Comparison of ENCODE assay signal across 8 cellular contexts in the genomic region with DNA sequence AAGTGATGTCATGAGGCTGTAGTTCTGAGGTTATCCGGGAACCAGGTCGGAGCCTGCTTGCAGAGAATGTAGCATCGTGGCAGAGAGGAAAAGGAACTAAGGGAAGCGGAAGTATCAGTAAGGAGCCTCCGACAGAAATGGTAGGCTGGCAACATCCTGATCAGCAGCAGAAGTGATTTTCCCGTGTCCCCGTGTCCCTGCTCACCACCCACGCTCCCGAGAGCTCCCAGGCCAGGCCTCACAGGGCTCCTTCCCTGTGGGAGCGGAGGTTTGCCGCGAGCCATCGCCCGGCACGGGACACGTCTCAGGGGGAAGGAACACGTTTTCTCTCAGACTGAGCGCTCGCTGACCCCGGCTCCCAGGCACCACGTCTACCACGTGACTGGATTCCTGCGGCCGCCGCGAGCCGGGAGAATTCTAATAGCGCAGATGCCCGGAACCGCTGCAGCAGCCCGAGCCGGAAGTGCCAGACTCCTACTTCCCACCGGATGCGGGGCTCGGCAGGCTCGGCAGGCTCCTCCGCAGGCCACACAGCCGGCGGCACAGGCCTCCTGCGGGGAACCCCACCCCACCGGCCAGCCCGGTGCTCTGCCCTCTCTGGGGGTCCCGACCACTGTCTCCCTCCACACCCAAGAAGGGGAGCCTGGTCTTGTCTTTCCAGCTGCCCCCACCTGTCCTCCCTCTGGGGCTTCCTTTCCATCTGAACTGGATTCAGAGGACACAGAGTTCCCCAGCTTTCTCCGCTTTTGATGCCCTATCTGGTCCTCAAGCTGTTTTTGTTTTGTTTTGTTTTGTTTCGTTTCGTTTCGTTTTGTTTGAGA.
A peak's percentile ranks its signal among the peaks of the same experiment; 100 is the strongest.
DNase-seq lines count a peak whose midpoint lies in the region; ATAC-seq lines count a peak whose summit lies in the region.

No MANE protein-coding gene starts in this region.

- H3K4me3 ChIP-seq in duodenal mucosa (ENCODE audit: low read depth in 1 of 2, low read length in 2 of 2): peak overlapping the region; percentile 79 to 91

- H3K36me3 ChIP-seq in ES-I3 (ENCODE audit: insufficient read depth, low read length): no peaks in the 10 kb centered on the region
- H3K36me3 ChIP-seq in duodenal mucosa (ENCODE audit: control insufficient read depth in 1 of 2, insufficient read depth in 2 of 2, low read length in 2 of 2): no peaks in the 10 kb centered on the region

- peak; percentile 8 to 42 for DNase-seq in activated CD4-positive, alpha-beta T cell treated with anti-CD3 and anti-CD28 coated beads for 4 hours
- DNase-seq in medulla oblongata (ENCODE audit: extremely low spot score): peak; percentile 76
- DNase-seq in stimulated activated CD8-positive, alpha-beta memory T cell treated with anti-CD3 and anti-CD28 coated beads, Interleukin-12 subunit alpha, Interleukin-12 subunit beta, amount 100 ng/mL, for 4 hours (ENCODE audit: low read depth): peak; percentile 11
- no peak for DNase-seq in NCI-H510A (lab: John Stamatoyannopoulos, UW)

- H3K9ac ChIP-seq in ES-I3 (ENCODE audit: low read depth, low read length) (peak overlapping the region; percentile 64), duodenal mucosa (ENCODE audit: low read depth in 1 of 2, low read length in 2 of 2) (peak overlapping the region; percentile 71 to 82)

- no peaks in the 10 kb centered on the region for H3K27me3 ChIP-seq in duodenal mucosa (ENCODE audit: control insufficient read depth in 1 of 2, insufficient read depth in 2 of 2, low read length in 2 of 2)

- no peaks in the 10 kb centered on the region for H3K4me1 ChIP-seq in ES-I3 (ENCODE audit: insufficient read depth, low read length)
- peaks cover 21 to 30% of the 10 kb centered on the region in 2 donors for H3K4me1 ChIP-seq in duodenal mucosa (ENCODE audit: control insufficient read depth in 1 of 2, insufficient read depth in 2 of 2, low read length in 2 of 2)

- H3K9me3 ChIP-seq in ES-I3 (ENCODE audit: control insufficient read depth, insufficient read depth, low read length) (no peaks in the 10 kb centered on the region), duodenal mucosa (ENCODE audit: control insufficient read depth in 1 of 2, low read length in 2 of 2) (no peaks in the 10 kb centered on the region)

- ATAC-seq in HG03025 (IDR thresholded peaks at IDR 0.05; ENCODE audit: low FRiP score, unreplicated experiment) (peak; percentile 51), HG03457 (IDR thresholded peaks at IDR 0.05; ENCODE audit: unreplicated experiment) (no peak)

- H3K27ac ChIP-seq in duodenal mucosa (ENCODE audit: low read depth, low read length): peak overlapping the region; percentile 82
